In the genomic region with DNA sequence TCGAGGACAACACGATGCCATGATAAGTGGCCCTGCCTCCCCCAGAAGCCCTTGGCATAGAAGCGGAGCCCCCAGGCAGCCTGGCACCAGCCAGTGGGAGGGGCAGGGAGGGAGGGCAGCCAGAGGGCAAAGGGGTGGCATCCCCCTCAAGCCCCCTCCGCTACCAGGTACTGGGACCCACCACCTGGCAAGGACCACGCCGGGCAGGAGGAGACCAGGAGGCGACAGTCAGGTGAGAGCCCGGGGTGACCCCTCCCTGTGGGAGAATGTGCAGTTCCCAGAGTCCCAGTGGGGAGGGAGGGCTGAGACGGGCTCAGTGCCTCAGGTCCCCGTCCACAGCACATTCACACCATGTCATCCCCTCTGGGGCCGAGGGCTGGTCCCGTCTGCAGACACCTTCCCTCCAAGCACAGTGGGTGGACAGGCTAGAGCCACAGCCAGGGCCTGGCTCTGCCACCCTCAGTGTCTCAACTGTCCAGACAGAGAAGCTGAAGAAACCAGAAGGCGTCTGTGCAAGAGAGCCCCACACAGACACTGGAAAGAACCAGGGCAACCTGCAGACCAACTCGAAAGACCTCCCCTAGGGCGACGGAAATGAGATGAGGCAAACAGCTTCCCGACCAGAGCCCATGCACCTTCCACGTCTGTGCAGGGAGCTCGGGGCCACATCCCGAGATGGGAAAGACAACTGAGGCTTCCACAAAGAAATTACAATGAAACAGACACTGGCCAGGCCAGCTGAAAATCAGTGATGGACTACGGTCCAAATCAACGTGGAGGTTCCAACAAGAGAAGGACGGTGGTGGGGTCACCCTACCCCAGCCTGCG, we compare ENCODE assay signal across 15 cellular contexts. TPM values are rescaled to one million over a fixed set of nuclear protein-coding genes. Genes with fewer than 3 reads are reported as not detected.
A peak's percentile ranks its signal among the peaks of the same experiment; 100 is the strongest.
DNase-seq lines count a peak whose midpoint lies in the region; ATAC-seq, FAIRE-seq and TF ChIP-seq lines count a peak whose summit lies in the region.
"Had no signal": no experiment of that assay in that cellular context is flagged by ENCODE, and none has a peak within 500 bp of the region (broad histone marks: within the 10 kb centered on the region; RNA-seq: fewer than 3 reads in every experiment).

No MANE protein-coding gene starts in this region.

- H3K4me2 ChIP-seq in A549 = peak overlapping the region; percentile 60

- H3K36me3 ChIP-seq in NT2/D1 (ENCODE audit: insufficient read depth, insufficient read length, low read length) = peaks cover 80% of the 10 kb centered on the region
- peaks cover 14 to 25% (median 17%) of the 10 kb centered on the region in 4 donors for H3K36me3 ChIP-seq in esophagus muscularis mucosa
- no peaks in the 10 kb centered on the region for H3K36me3 ChIP-seq in ovary

- POLR2A ChIA-PET in A549 (lab: Yijun Ruan, JAX) = no interaction called here

- TF ChIP-seq CTCF in A549 (IDR thresholded peaks at IDR 0.05) (no peak), esophagus muscularis mucosa (IDR thresholded peaks at IDR 0.05) (no peak), ovary (IDR thresholded peaks at IDR 0.05) (no peak), GM10266 (IDR thresholded peaks at IDR 0.05; ENCODE audit: control insufficient read depth, insufficient read depth, low read depth, missing control alignments) (no peak)

- TF ChIP-seq POLR2A in A549 (IDR thresholded peaks at IDR 0.05; ENCODE audit: low read length) (no peak), esophagus muscularis mucosa (IDR thresholded peaks at IDR 0.05; ENCODE audit: low read depth) (no peak), ovary (IDR thresholded peaks at IDR 0.05) (no peak)

- no peak for TF ChIP-seq RAD21 in A549 (conservative IDR thresholded peaks at IDR 0.05 in 1 of 2, IDR thresholded peaks at IDR 0.05 in 1 of 2)

- no peak for FAIRE-seq in A549 (lab: Jason Lieb, UNC)

- 82% methylated on average over 18 of the region's 24 CpGs for WGBS in A549 (ENCODE audit: missing lambda C conversion rate)
- 76% methylated on average over 15 of the region's 24 CpGs for WGBS in esophagus muscularis mucosa
- 75 to 77% (median 75%) methylated on average over 24 of the region's 24 CpGs for WGBS in ovary, 3 donors

- intact Hi-C loops in esophagus muscularis mucosa (cut with DNase I) (no loop called here), ovary (cut with DNase I) (no loop called here)

- TF ChIP-seq EP300 in A549 (IDR thresholded peaks at IDR 0.05) = no peak
- TF ChIP-seq EP300 in esophagus muscularis mucosa (IDR thresholded peaks at IDR 0.05) = no peak
- TF ChIP-seq EP300 in ovary (IDR thresholded peaks at IDR 0.05) = no peak

- H3K9me3 ChIP-seq in A549 (no peaks in the 10 kb centered on the region), NT2/D1 (ENCODE audit: insufficient read depth, low read length) (no peaks in the 10 kb centered on the region), esophagus muscularis mucosa (no peaks in the 10 kb centered on the region), ovary (no peaks in the 10 kb centered on the region)

- H3K27me3 ChIP-seq in NT2/D1 (ENCODE audit: insufficient read depth, insufficient read length) = no peaks in the 10 kb centered on the region
- no peaks in the 10 kb centered on the region for H3K27me3 ChIP-seq in esophagus muscularis mucosa
- H3K27me3 ChIP-seq in ovary = no peaks in the 10 kb centered on the region

- H3K4me3 ChIP-seq in A549 (no peak overlapping the region), NT2/D1 (ENCODE audit: insufficient read length, low read depth) (no peak overlapping the region), esophagus muscularis mucosa (peak overlapping the region in 1 of 4 donors; percentile 15), ovary (peak overlapping the region; percentile 6)
- H3K4me3 ChIP-seq: SK-N-MC had no signal

- CTCF ChIA-PET in A549 (lab: Yijun Ruan, JAX) = interaction anchor here (1.1 to 1.2 kb wide), 2 partner anchors 12 to 63 kb away, joined by 4 read pairs; no protein-coding TSS in a partner anchor

- H3K27ac ChIP-seq in A549 (peak overlapping the region; percentile 45 to 67; a peak in 5 of 6 replicates), esophagus muscularis mucosa (replicated peaks in 1 of 4) (peak overlapping the region; percentile 36 to 68 (median 50)), ovary (no peak overlapping the region)
- H3K27ac ChIP-seq: HL-60, SK-N-MC had no signal

- DNase-seq in A549 (ENCODE audit: low read depth in 1 of 2, low spot score in 1 of 2) = no peak
- DNase-seq in NT2/D1 (ENCODE audit: low read depth, low spot score) = no peak
- no peak for DNase-seq in esophagus muscularis mucosa (ENCODE audit: extremely low spot score)
- DNase-seq in ovary = peak in 4 of 5 donors; percentile 18 to 39 (median 24)
- no peak for DNase-seq in DMS 273 treated with DMSO at 0.1 percent for 48 hours (lab: John Stamatoyannopoulos, UW)
- DNase-seq in GM10266 (ENCODE audit: extremely low spot score) = no peak
- no peak for DNase-seq in cerebellum (ENCODE audit: low spot score)
- DNase-seq: activated CD4-positive, alpha-beta T cell treated with anti-CD3 and anti-CD28 coated beads for 48 hours; activated gamma-delta T cell; GDM1; NCI-H1048; NCI-H69 had no signal

- H3K4me1 ChIP-seq in A549 = peaks cover 28% of the 10 kb centered on the region
- peaks cover 53% of the 10 kb centered on the region for H3K4me1 ChIP-seq in NT2/D1 (ENCODE audit: insufficient read depth, insufficient read length)
- H3K4me1 ChIP-seq in esophagus muscularis mucosa = peaks cover 50 to 82% (median 78%) of the 10 kb centered on the region in 4 donors
- peaks cover 38% of the 10 kb centered on the region for H3K4me1 ChIP-seq in ovary (ENCODE audit: insufficient read depth)

- H3K9ac ChIP-seq in NT2/D1 (ENCODE audit: insufficient read length, low read depth) = peak overlapping the region; percentile 50

- ATAC-seq in A549 (no peak), HG03135 (IDR thresholded peaks at IDR 0.05; ENCODE audit: unreplicated experiment) (no peak)

TF ChIP-seq in A549, 52 proteins besides CTCF, POLR2A, EP300 and RAD21:
- TF ChIP-seq HDAC2 (IDR thresholded peaks at IDR 0.05) (no peak), SREBF2 (IDR thresholded peaks at IDR 0.05) (no peak), USF2 (IDR thresholded peaks at IDR 0.05) (no peak)
- TF ChIP-seq, protein P1, sequence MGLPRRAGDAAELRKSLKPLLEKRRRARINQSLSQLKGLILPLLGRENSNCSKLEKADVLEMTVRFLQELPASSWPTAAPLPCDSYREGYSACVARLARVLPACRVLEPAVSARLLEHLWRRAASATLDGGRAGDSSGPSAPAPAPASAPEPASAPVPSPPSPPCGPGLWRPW (IDR thresholded peaks at IDR 0.05) = no peak

RNA-seq across cellular contexts. Expression of gene BRD3, which starts 11.1 kb away (rescaled TPM):
- polyA plus RNA-seq in A549 (2011; rRNA removed) (8.9 and 9.0 TPM in 2 replicates), A549 (2017; fragmentation: RNase III; extraction: RNeasy Plus Mini Kit Qiagen cat#74134 plus additional on column Dnase treatment) (12.4 to 15.3 TPM (median 15.0 TPM) in 3 replicates), ovary (10 to 100 TPM; 14.9 to 17.1 TPM)
- 9.7 and 13.0 TPM in 2 replicates for polyA plus RNA-seq in A549 (2012; cell fraction: cytosol; rRNA removed)
- polyA plus RNA-seq in A549 (2012; cell fraction: nucleus; rRNA removed) = 25.7 and 37.1 TPM in 2 replicates
- polyA minus RNA-seq in A549 (2011; rRNA and poly(A)+ RNA removed) = 8.7 and 20.2 TPM in 2 replicates
- total RNA-seq in esophagus muscularis mucosa (10 to 100 TPM; 30.0 to 38.2 (median 33.3) TPM), ovary (10 to 100 TPM; 15.9 to 52.1 (median 39.2) TPM), cerebellum (20.1 TPM)

RNA-seq across cellular contexts. Expression of gene BRD3OS, which starts 31.4 kb away (rescaled TPM):
- 10.4 and 12.2 TPM in 2 replicates for polyA plus RNA-seq in A549 (2011; rRNA removed)
- polyA plus RNA-seq in A549 (2012; cell fraction: cytosol; rRNA removed) = 9.3 and 12.6 TPM in 2 replicates
- 5.7 and 7.5 TPM in 2 replicates for polyA plus RNA-seq in A549 (2012; cell fraction: nucleus; rRNA removed)
- polyA plus RNA-seq in A549 (2017; fragmentation: RNase III; extraction: RNeasy Plus Mini Kit Qiagen cat#74134 plus additional on column Dnase treatment) = 10.8 to 12.0 TPM (median 11.2 TPM) in 3 replicates
- polyA minus RNA-seq in A549 (2011; rRNA and poly(A)+ RNA removed) = 7.4 and 8.6 TPM in 2 replicates
- total RNA-seq in esophagus muscularis mucosa = 10 to 100 TPM; 13.4 to 33.4 (median 21.7) TPM
- 10 to 100 TPM; 14.5 to 26.3 (median 21.1) TPM for total RNA-seq in ovary
- 10 to 100 TPM; 17.1 to 28.1 TPM for polyA plus RNA-seq in ovary
- total RNA-seq in cerebellum = 20.0 TPM

Comparison
In these comparisons a context has a peak if more than half of its experiments do, and no peak if none do; other contexts are left out.
1. DNase-seq: peak in ovary (4 of 5); none in A549 (0 of 2), NT2/D1 (single experiment), esophagus muscularis mucosa (single experiment), DMS 273 treated with DMSO at 0.1 percent for 48 hours (single experiment), GM10266 (single experiment) and cerebellum (single experiment).
2. H3K27ac ChIP-seq: peak in A549 (2 of 2) and esophagus muscularis mucosa (4 of 4); none in ovary (0 of 2).